In the genomic region with DNA sequence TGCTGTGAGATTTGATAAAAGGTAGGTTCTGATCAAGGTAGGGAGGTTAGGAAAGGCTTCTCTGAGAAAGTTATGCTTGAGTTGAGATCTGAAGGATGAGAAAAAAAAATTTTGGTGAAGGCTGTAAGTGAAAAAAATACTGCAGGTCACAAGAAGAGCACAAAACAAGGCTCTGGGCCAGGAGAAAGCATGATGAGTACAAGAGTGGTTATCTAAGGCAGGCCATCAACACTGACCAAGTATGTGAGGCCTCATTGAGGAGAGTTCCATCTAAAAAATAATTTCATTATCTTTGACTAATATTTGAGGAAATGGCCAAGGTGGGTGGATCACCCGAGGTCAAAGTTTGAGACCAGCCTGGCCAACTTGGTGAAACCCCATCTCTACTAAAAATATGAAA, we compare ENCODE assay signal across 21 cellular contexts.
"Had no signal": no experiment of that assay in that cellular context is flagged by ENCODE, and none has a peak within 500 bp of the region (broad histone marks: within the 10 kb centered on the region; RNA-seq: fewer than 3 reads in every experiment).

No MANE protein-coding gene starts in this region.

- H3K4me3 Mint-ChIP-seq: activated CD4-positive, alpha-beta memory T cell treated with anti-CD3 and anti-CD28 coated beads for 36 hours; activated naive CD4-positive, alpha-beta T cell treated with anti-CD3 and anti-CD28 coated beads, Interleukin-2, amount 10 ng/mL, durations not matched to agents 7 days and 5 days; brain; naive B cell; stimulated activated memory B cell treated with anti-CD40 and anti-IgM and Interleukin-4, amounts not matched to agents 10 μg/mL and 1 μg/mL and 100 μg/mL, for 72 hours had no signal

- H3K36me3 Mint-ChIP-seq: activated CD4-positive, alpha-beta memory T cell treated with anti-CD3 and anti-CD28 coated beads for 36 hours; activated naive CD4-positive, alpha-beta T cell treated with anti-CD3 and anti-CD28 coated beads, Interleukin-2, amount 10 ng/mL, durations not matched to agents 7 days and 5 days; brain; naive B cell; stimulated activated memory B cell treated with anti-CD40 and anti-IgM and Interleukin-4, amounts not matched to agents 10 μg/mL and 1 μg/mL and 100 μg/mL, for 72 hours had no signal

- H3K36me3 ChIP-seq: gastrocnemius medialis, right lobe of liver, stomach, transverse colon, uterus had no signal

- H3K9me3 ChIP-seq: gastrocnemius medialis, right lobe of liver, stomach, transverse colon, uterus had no signal

- H3K27ac Mint-ChIP-seq: activated CD4-positive, alpha-beta memory T cell treated with anti-CD3 and anti-CD28 coated beads for 36 hours; activated naive CD4-positive, alpha-beta T cell treated with anti-CD3 and anti-CD28 coated beads, Interleukin-2, amount 10 ng/mL, durations not matched to agents 7 days and 5 days; naive B cell; stimulated activated memory B cell treated with anti-CD40 and anti-IgM and Interleukin-4, amounts not matched to agents 10 μg/mL and 1 μg/mL and 100 μg/mL, for 72 hours had no signal

- ATAC-seq: gastrocnemius medialis; stimulated activated memory B cell treated with anti-CD40 and anti-IgM and Interleukin-4, amounts not matched to agents 10 μg/mL and 1 μg/mL and 100 μg/mL, for 72 hours had no signal

- H3K27me3 ChIP-seq: gastrocnemius medialis, right lobe of liver, stomach, transverse colon, uterus had no signal

- DNase-seq: activated CD4-positive, alpha-beta memory T cell treated with anti-CD3 and anti-CD28 coated beads for 36 hours; activated CD4-positive, alpha-beta T cell treated with anti-CD3 and anti-CD28 coated beads for 48 hours; activated effector memory CD4-positive, alpha-beta T cell treated with anti-CD3 and anti-CD28 coated beads, Interleukin-2, amount 50 U/mL, for 16 hours; activated naive CD4-positive, alpha-beta T cell treated with anti-CD3 and anti-CD28 coated beads, Interleukin-2, amount 10 ng/mL, durations not matched to agents 7 days and 5 days; dermis blood vessel endothelial cell; effector CD8-positive, alpha-beta T cell; erythroblast; gastrocnemius medialis; head of caudate nucleus; hypothalamus; naive B cell; nucleus accumbens; posterior cingulate gyrus; right lobe of liver; stimulated activated CD4-positive, alpha-beta T cell treated with anti-CD3 and anti-CD28 coated beads, Interleukin-15, amount 100 ng/mL, for 24 hours; stomach; transverse colon; uterus had no signal

- H3K4me3 ChIP-seq: gastrocnemius medialis, right lobe of liver, smooth muscle cell, stomach, transverse colon, uterus had no signal

- H3K27me3 Mint-ChIP-seq: brain had no signal

- H3K27ac ChIP-seq: gastrocnemius medialis, right lobe of liver, uterus had no signal

- H3K4me1 ChIP-seq: right lobe of liver, uterus had no signal

- H3K9me3 Mint-ChIP-seq: activated CD4-positive, alpha-beta memory T cell treated with anti-CD3 and anti-CD28 coated beads for 36 hours; activated naive CD4-positive, alpha-beta T cell treated with anti-CD3 and anti-CD28 coated beads, Interleukin-2, amount 10 ng/mL, durations not matched to agents 7 days and 5 days; naive B cell; stimulated activated memory B cell treated with anti-CD40 and anti-IgM and Interleukin-4, amounts not matched to agents 10 μg/mL and 1 μg/mL and 100 μg/mL, for 72 hours had no signal

- H3K4me1 Mint-ChIP-seq: stimulated activated memory B cell treated with anti-CD40 and anti-IgM and Interleukin-4, amounts not matched to agents 10 μg/mL and 1 μg/mL and 100 μg/mL, for 72 hours had no signal
